Comparison of ENCODE assay signal across 22 cellular contexts in the genomic region with DNA sequence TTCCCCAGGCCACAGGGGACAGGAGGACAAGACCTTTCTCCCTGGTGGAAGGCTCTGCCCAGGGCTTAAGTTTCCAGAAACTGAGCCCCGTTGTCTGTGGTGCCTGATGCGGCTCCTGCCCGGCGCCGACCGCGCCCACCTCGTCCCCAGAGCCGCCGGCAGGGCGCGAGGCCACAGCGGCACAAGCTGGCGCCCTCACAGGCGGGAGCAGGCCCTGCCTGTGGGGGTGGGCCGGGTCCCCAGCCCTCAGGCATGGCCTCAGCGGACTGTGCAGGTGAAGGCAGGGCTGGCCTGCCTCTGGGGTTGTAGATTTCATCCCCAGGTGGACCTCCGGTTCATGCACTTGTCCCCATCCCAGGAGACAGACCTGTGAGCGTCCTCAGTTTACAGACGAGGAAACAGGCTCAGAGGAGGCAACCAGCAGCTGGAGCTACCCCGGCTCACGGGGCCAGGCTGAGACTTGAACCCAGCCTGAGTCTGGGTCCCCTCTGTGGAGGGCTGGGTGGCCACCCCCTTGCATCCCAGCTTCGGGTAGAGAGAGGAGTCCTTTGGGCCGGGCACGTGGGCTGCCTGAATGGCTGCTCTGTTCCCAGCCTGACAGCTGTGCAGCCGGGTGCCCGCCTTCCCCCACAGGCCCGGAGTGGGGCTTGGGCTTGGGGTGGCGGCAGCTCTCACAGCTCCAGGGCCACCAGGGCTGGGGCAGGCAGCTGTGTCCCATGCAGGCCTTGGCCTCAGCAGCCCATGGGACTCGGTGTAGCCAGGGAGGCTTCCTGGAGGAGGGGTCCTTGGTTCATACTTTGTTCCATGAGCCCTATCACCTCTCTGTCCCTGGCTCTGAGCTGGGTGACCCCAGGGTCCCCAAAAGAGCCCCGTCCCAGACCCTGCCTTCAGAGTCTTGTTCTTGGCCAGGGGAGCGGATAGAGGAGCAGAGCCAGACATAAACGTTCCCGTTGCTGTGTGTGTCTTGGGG. TPM values are rescaled to one million over a fixed set of nuclear protein-coding genes. Genes with fewer than 3 reads are reported as not detected.
DNase-seq lines count a peak whose midpoint lies in the region; ATAC-seq, FAIRE-seq and TF ChIP-seq lines count a peak whose summit lies in the region.
"Had no signal": no experiment of that assay in that cellular context is flagged by ENCODE, and none has a peak within 500 bp of the region (broad histone marks: within the 10 kb centered on the region; RNA-seq: fewer than 3 reads in every experiment).

No MANE protein-coding gene starts in this region.

- POLR2A ChIA-PET in GM12878 (lab: Charles Lee), result no interaction called here

- TF ChIP-seq POLR2A in GM12878 (IDR thresholded peaks at IDR 0.05; ENCODE audit: low read depth, low read length), result peak; percentile 53

- no peaks in the 10 kb centered on the region for H3K79me2 ChIP-seq in GM12878 (ENCODE audit: control insufficient read depth, insufficient read depth, low read length)

- FAIRE-seq in GM12878 (lab: Jason Lieb, UNC), result no peak
- FAIRE-seq: bronchial epithelial cell, D721Med had no signal

- H3K9me3 ChIP-seq in NT2/D1 (ENCODE audit: insufficient read depth, low read length) (no peaks in the 10 kb centered on the region), GM12878 (replicated peaks; ENCODE audit: control insufficient read depth, insufficient read depth, low read length) (peaks cover 4% of the 10 kb centered on the region; the same call in 2 of the 3 replicates)
- H3K9me3 ChIP-seq: gastroesophageal sphincter, ovary, SJSA1, stomach had no signal

- RAD21 ChIA-PET in GM12878 (lab: Charles Lee; ENCODE audit: unreplicated experiment), result no interaction called here

- H3K9ac ChIP-seq in NT2/D1 (ENCODE audit: insufficient read length, low read depth), result peak overlapping the region; percentile 21
- no peak overlapping the region for H3K9ac ChIP-seq in GM12878 (ENCODE audit: control insufficient read depth, insufficient read depth, low read length)
- H3K9ac ChIP-seq: BLaER1 had no signal

- no peaks in the 10 kb centered on the region for H4K20me1 ChIP-seq in GM12878 (ENCODE audit: control insufficient read depth, insufficient read depth)

- TF ChIP-seq EP300 in GM12878 (IDR thresholded peaks at IDR 0.05; ENCODE audit: borderline replicate concordance in 1 of 2, control insufficient read depth in 1 of 2, low read depth in 2 of 2, low read length in 2 of 2), result no peak

- no peaks in the 10 kb centered on the region for H3K27me3 ChIP-seq in NT2/D1 (ENCODE audit: insufficient read depth, insufficient read length)
- H3K27me3 ChIP-seq in GM12878 (replicated peaks in 1 of 2; ENCODE audit: control insufficient read depth in 2 of 2, insufficient read depth in 2 of 2, low read length in 1 of 2), result no peaks in the 10 kb centered on the region
- H3K27me3 ChIP-seq: BLaER1, gastroesophageal sphincter, ovary, SJSA1, stomach had no signal

- H3K27ac ChIP-seq in GM12878 (ENCODE audit: control insufficient read depth, insufficient read depth), result no peak overlapping the region
- H3K27ac ChIP-seq: BLaER1, PC-9, SJSA1 had no signal

- no peak overlapping the region for H3K4me2 ChIP-seq in GM12878 (ENCODE audit: control insufficient read depth, insufficient read depth)
- H3K4me2 ChIP-seq: BLaER1, PC-9 had no signal

- intact Hi-C loops in GM12878 (cut with micrococcal nuclease; ENCODE audit: unreplicated experiment) (no loop called here), left colon (cut with DNase I, micrococcal nuclease) (no loop called here), sciatic nerve (cut with DNase I) (no loop called here), posterior vena cava (cut with DNase I) (no loop called here)

- CTCF ChIA-PET in GM12878 (lab: Yijun Ruan, JAX), result no interaction called here

- H3K36me3 ChIP-seq in NT2/D1 (ENCODE audit: insufficient read depth, insufficient read length, low read length) (peaks cover 81% of the 10 kb centered on the region), GM12878 (ENCODE audit: control insufficient read depth in 2 of 2, insufficient read depth in 2 of 2, low read length in 1 of 2) (peaks cover 6 to 12% of the 10 kb centered on the region in 2 experiments; a peak in 3 of 4 replicates)
- H3K36me3 ChIP-seq: ovary had no signal

- 90% methylated on average over 34 of the region's 34 CpGs for WGBS in GM12878 (ENCODE audit: insufficient coverage, insufficient replicate concordance, low lambda C conversion rate, missing lambda C conversion rate)

- BruUV-seq in GM12878 (replicated peaks; lab: Mats Ljungman, UMichigan), result no TSS peak

- in situ Hi-C loops in GM12878 (cut with MboI), result no loop called here

- SMC1A ChIA-PET in GM12878 (lab: Charles Lee; ENCODE audit: uncharacterized antibody, unreplicated experiment), result no interaction called here

- H3K4me1 ChIP-seq in NT2/D1 (ENCODE audit: insufficient read depth, insufficient read length) (peaks cover 12% of the 10 kb centered on the region), GM12878 (ENCODE audit: control insufficient read depth, insufficient read depth, low read length) (no peaks in the 10 kb centered on the region)
- H3K4me1 ChIP-seq: BLaER1, SJSA1 had no signal

- DNase-seq in NT2/D1 (ENCODE audit: low read depth, low spot score), result no peak
- no peak for DNase-seq in GM12878 (ENCODE audit: low read depth, low spot score)
- no peak for DNase-seq in left colon
- no peak for DNase-seq in sciatic nerve (ENCODE audit: low spot score)
- no peak for DNase-seq in posterior vena cava (ENCODE audit: low spot score)
- DNase-seq in germinal center (ENCODE audit: low spot score), result no peak
- no peak for DNase-seq in NCI-H69 (lab: John Stamatoyannopoulos, UW)
- no peak for DNase-seq in NCI-H187 treated with DMSO at 0.1 percent for 48 hours (lab: John Stamatoyannopoulos, UW)
- DNase-seq: activated CD4-positive, alpha-beta memory T cell treated with anti-CD3 and anti-CD28 coated beads, Interleukin-2, amount 10 ng/mL, durations not matched to agents 7 days and 5 days; activated T-cell treated with anti-CD3 and anti-CD28 coated beads, Interleukin-2, amount 50 U/mL, for 48 hours; NCI-H1436; NCI-H2171 treated with DMSO at 0.1 percent for 48 hours; NCI-H748 treated with DMSO at 0.1 percent for 48 hours; ovary; PC-9; stimulated activated CD4-positive, alpha-beta T cell treated with anti-CD3 and anti-CD28 coated beads, Interleukin-2, amount 100 ng/mL, for 24 hours; stomach had no signal

- no peak overlapping the region for H3K4me3 ChIP-seq in NT2/D1 (ENCODE audit: insufficient read length, low read depth)
- H3K4me3 ChIP-seq in GM12878, result no peak overlapping the region
- H3K4me3 ChIP-seq: BLaER1, gastroesophageal sphincter, ovary, PC-9, SJSA1, stomach had no signal

- TF ChIP-seq CTCF in GM12878 (IDR thresholded peaks at IDR 0.05 in 2 of 3, conservative IDR thresholded peaks at IDR 0.05 in 1 of 3; ENCODE audit: control insufficient read depth in 2 of 3, extremely low read depth in 1 of 3, insufficient read depth in 1 of 3, low read depth in 3 of 3, low read length in 3 of 3), result no peak

- no peak for TF ChIP-seq RAD21 in GM12878 (IDR thresholded peaks at IDR 0.05; ENCODE audit: insufficient read depth, low read depth, low read length)

- ATAC-seq in GM12878, result no peak; the same call in 2 of the 3 replicates
- ATAC-seq in left colon, result peak; percentile 2
- peak; percentile 57 for ATAC-seq in sciatic nerve
- ATAC-seq: gastroesophageal sphincter had no signal

- H2AFZ ChIP-seq in GM12878 (ENCODE audit: control insufficient read depth, low read depth, low read length), result no peak overlapping the region
- H2AFZ ChIP-seq: PC-9 had no signal

RNA-seq across cellular contexts. Expression of a gene that starts 26.8 kb away (rescaled TPM):
- total RNA-seq in GM12878 (2013; cell fraction: nucleolus; rRNA removed), result 20.6 and 22.2 TPM in 2 replicates
- 17.8 and 22.0 TPM in 2 replicates for total RNA-seq in GM12878 (2014; rRNA removed)
- total RNA-seq in GM12878 (2014; rRNA removed; fragmentation: Illumina TruSeq; extraction: Trizol), result 5.7 and 10.6 TPM in 2 replicates
- total RNA-seq in GM12878 (2021), result 23.2 and 25.1 TPM in 2 replicates
- 12.1 TPM for polyA plus RNA-seq in GM12878 (2011; ENCODE audit: low read depth)
- 2.7 and 7.7 TPM in 2 replicates for polyA plus RNA-seq in GM12878 (2011; rRNA removed)
- 11.0 and 13.0 TPM in 2 replicates for polyA plus RNA-seq in GM12878 (2011; cell fraction: cytosol; rRNA removed)
- polyA plus RNA-seq in GM12878 (2011; cell fraction: nucleus; rRNA removed), result 16.1 and 32.0 TPM in 2 replicates
- polyA plus RNA-seq in GM12878 (2012), result 15.2 and 24.4 TPM in 2 replicates
- 5.4 and 9.6 TPM in 2 replicates for polyA plus RNA-seq in GM12878 (2014; fragmentation: Illumina TruSeq; extraction: Trizol)
- polyA plus RNA-seq in GM12878 (2014; fragmentation: Nextera tagmentation; extraction: Ambion mirVana), result under 1 TPM; 0.13 to 0.40 TPM
- 17.9 and 23.1 TPM in 2 replicates for polyA plus RNA-seq in GM12878 (2014; rRNA removed)
- 10 to 100 TPM; 12.0 to 13.5 TPM for polyA plus RNA-seq in GM12878 (2016; fragmentation: Nextera tagmentation; extraction: Ambion mirVana)
- 4.2 and 14.1 TPM in 2 replicates for polyA minus RNA-seq in GM12878 (2011; rRNA and poly(A)+ RNA removed)
- polyA minus RNA-seq in GM12878 (2011; cell fraction: cytosol; rRNA and poly(A)+ RNA removed), result 4.5 and 4.8 TPM in 2 replicates
- polyA minus RNA-seq in GM12878 (2011; cell fraction: nucleus; rRNA and poly(A)+ RNA removed), result 14.3 and 19.8 TPM in 2 replicates
- total RNA-seq in left colon, result 10 to 100 TPM; 25.1 to 27.7 TPM
- 33.4 TPM for total RNA-seq in sciatic nerve
- 10 to 100 TPM; 14.4 to 16.1 TPM for total RNA-seq in posterior vena cava

RNA-seq across cellular contexts. Expression of a gene that starts 32.4 kb away (rescaled TPM):
- total RNA-seq in GM12878 (2013; cell fraction: nucleolus; rRNA removed), result 20.9 and 24.8 TPM in 2 replicates
- total RNA-seq in GM12878 (2014; rRNA removed) (10.6 and 15.9 TPM in 2 replicates), GM12878 (2014; rRNA removed; fragmentation: Illumina TruSeq; extraction: Trizol) (3.2 TPM in 2 replicates), GM12878 (2021) (40.0 and 42.4 TPM in 2 replicates), left colon (100 to 1,000 TPM; 110 to 124 TPM), sciatic nerve (54.2 TPM), posterior vena cava (10 to 100 TPM; 41.8 to 50.6 TPM)
- polyA plus RNA-seq in GM12878 (2011; ENCODE audit: low read depth), result 2.2 TPM
- polyA plus RNA-seq in GM12878 (2011; rRNA removed) (0.84 and 2.5 TPM in 2 replicates), GM12878 (2014; fragmentation: Illumina TruSeq; extraction: Trizol) (4.1 and 5.9 TPM in 2 replicates), GM12878 (2014; fragmentation: Nextera tagmentation; extraction: Ambion mirVana) (under 1 TPM; 0.26 to 0.73 TPM), GM12878 (2014; rRNA removed) (16.2 and 22.2 TPM in 2 replicates), GM12878 (2016; fragmentation: Nextera tagmentation; extraction: Ambion mirVana) (10 to 100 TPM in 1 of 2 experiments, 1 to 10 TPM in 1; 2.0 to 10.1 TPM)
- 4.5 and 7.6 TPM in 2 replicates for polyA plus RNA-seq in GM12878 (2011; cell fraction: cytosol; rRNA removed)
- 12.8 and 18.3 TPM in 2 replicates for polyA plus RNA-seq in GM12878 (2011; cell fraction: nucleus; rRNA removed)
- 14.1 and 15.9 TPM in 2 replicates for polyA plus RNA-seq in GM12878 (2012)
- polyA minus RNA-seq in GM12878 (2011; rRNA and poly(A)+ RNA removed), result 3.6 and 6.5 TPM in 2 replicates
- polyA minus RNA-seq in GM12878 (2011; cell fraction: cytosol; rRNA and poly(A)+ RNA removed), result 12.4 and 12.8 TPM in 2 replicates
- 3.6 and 4.7 TPM in 2 replicates for polyA minus RNA-seq in GM12878 (2011; cell fraction: nucleus; rRNA and poly(A)+ RNA removed)

RNA-seq across cellular contexts. Expression of a gene that starts 49.1 kb away (rescaled TPM):
- 428 and 477 TPM in 2 replicates for total RNA-seq in GM12878 (2013; cell fraction: nucleolus; rRNA removed)
- 2,013 and 2,296 TPM in 2 replicates for total RNA-seq in GM12878 (2014; rRNA removed)
- total RNA-seq in GM12878 (2014; rRNA removed; fragmentation: Illumina TruSeq; extraction: Trizol), result 1,954 and 2,053 TPM in 2 replicates
- 3,487 and 3,491 TPM in 2 replicates for total RNA-seq in GM12878 (2021)
- 2,021 TPM for polyA plus RNA-seq in GM12878 (2011; ENCODE audit: low read depth)
- polyA plus RNA-seq in GM12878 (2011; rRNA removed), result 1,026 and 1,259 TPM in 2 replicates
- 1,261 and 1,791 TPM in 2 replicates for polyA plus RNA-seq in GM12878 (2011; cell fraction: cytosol; rRNA removed)
- 851 and 1,120 TPM in 2 replicates for polyA plus RNA-seq in GM12878 (2011; cell fraction: nucleus; rRNA removed)
- 2,531 and 6,101 TPM in 2 replicates for polyA plus RNA-seq in GM12878 (2012)
- 1,630 and 2,440 TPM in 2 replicates for polyA plus RNA-seq in GM12878 (2014; fragmentation: Illumina TruSeq; extraction: Trizol)
- polyA plus RNA-seq in GM12878 (2014; fragmentation: Nextera tagmentation; extraction: Ambion mirVana), result 100 to 1,000 TPM; 513 to 937 TPM
- polyA plus RNA-seq in GM12878 (2014; rRNA removed), result 1,584 and 1,859 TPM in 2 replicates
- polyA plus RNA-seq in GM12878 (2016; fragmentation: Nextera tagmentation; extraction: Ambion mirVana), result 100 to 1,000 TPM; 280 to 285 TPM
- polyA minus RNA-seq in GM12878 (2011; rRNA and poly(A)+ RNA removed), result 1,004 and 2,355 TPM in 2 replicates
- polyA minus RNA-seq in GM12878 (2011; cell fraction: cytosol; rRNA and poly(A)+ RNA removed), result 1,141 and 1,143 TPM in 2 replicates
- polyA minus RNA-seq in GM12878 (2011; cell fraction: nucleus; rRNA and poly(A)+ RNA removed), result 341 and 536 TPM in 2 replicates
- total RNA-seq in left colon, result 1,000 to 10,000 TPM; 1,955 to 2,053 TPM
- total RNA-seq in sciatic nerve, result 1,381 TPM
- 1,000 to 10,000 TPM; 1,536 to 1,555 TPM for total RNA-seq in posterior vena cava
